ENCODE assay signal across 12 cellular contexts in the genomic region with DNA sequence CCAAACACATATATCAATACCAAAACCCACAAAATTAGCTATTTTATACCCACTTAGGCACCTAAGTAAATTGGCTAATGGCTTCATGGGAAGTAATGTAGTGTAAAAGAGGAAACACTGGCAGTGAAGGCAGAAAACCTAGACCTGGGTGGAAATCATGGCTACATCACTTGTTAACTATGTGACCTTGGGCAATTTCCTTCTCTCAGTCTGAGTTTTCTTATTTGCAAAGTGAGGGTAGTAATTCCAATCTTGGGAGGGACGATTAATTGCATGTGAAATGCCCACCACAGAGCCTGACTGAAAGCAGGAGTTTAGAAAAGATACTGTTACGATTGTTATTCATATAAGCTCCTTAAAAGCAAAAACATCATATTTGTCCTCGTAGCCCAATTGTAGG. TPM values are rescaled to one million over a fixed set of nuclear protein-coding genes. Genes with fewer than 3 reads are reported as not detected.
DNase-seq lines count a peak whose midpoint lies in the region; ATAC-seq and TF ChIP-seq lines count a peak whose summit lies in the region.
"Had no signal": no experiment of that assay in that cellular context is flagged by ENCODE, and none has a peak within 500 bp of the region (broad histone marks: within the 10 kb centered on the region; RNA-seq: fewer than 3 reads in every experiment).

No MANE protein-coding gene starts in this region.

- peaks cover 12% of the 10 kb centered on the region for H3F3A ChIP-seq in GM23338 (replicated peaks; ENCODE audit: low read depth)

- no peak for TF ChIP-seq EP300 in tibial nerve (IDR thresholded peaks at IDR 0.05)

- no peak for TF ChIP-seq CTCF in GM23338 (conservative IDR thresholded peaks at IDR 0.05; ENCODE audit: low read depth in 2 of 2)
- no peak for TF ChIP-seq CTCF in retinal pigment epithelial cell (conservative IDR thresholded peaks at IDR 0.05; ENCODE audit: low read depth, low read length)
- TF ChIP-seq CTCF in omental fat pad (IDR thresholded peaks at IDR 0.05), result no peak
- TF ChIP-seq CTCF in tibial nerve (IDR thresholded peaks at IDR 0.05), result no peak
- no peak for TF ChIP-seq CTCF in brain microvascular endothelial cell (IDR thresholded peaks at IDR 0.05; ENCODE audit: low read depth, low read length, missing control alignments)

- no peaks in the 10 kb centered on the region for H3K9me3 ChIP-seq in tibial nerve

- no peaks in the 10 kb centered on the region for H3K9me2 ChIP-seq in GM23338 (ENCODE audit: insufficient read depth)

- no peaks in the 10 kb centered on the region for H3K27me3 ChIP-seq in GM23338 (ENCODE audit: insufficient read depth)
- no peaks in the 10 kb centered on the region for H3K27me3 ChIP-seq in tibial nerve
- no peaks in the 10 kb centered on the region for H3K27me3 ChIP-seq in brain microvascular endothelial cell (replicated peaks)

- 46 to 53% methylated on average over 3 of the region's 3 CpGs for WGBS in tibial nerve, 2 donors

- in situ Hi-C loops in brain microvascular endothelial cell (cut with HindIII; ENCODE audit: low pct_ligation_motif_present, low sequenced_read_pairs), result no loop called here

- H2AFZ ChIP-seq in GM23338, result no peak overlapping the region

- H3K4me3 Mint-ChIP-seq in GM23338, result peak overlapping the region; percentile 53
- H3K4me3 Mint-ChIP-seq: T-helper 1 cell treated with Interleukin-12 subunit alpha and Interleukin-12 subunit beta and Interleukin-4 antibody, amounts not matched to agents 30 μg/mL and 1 μg/mL, for 36 hours had no signal

- peak overlapping the region; percentile 69 for H3K4me2 ChIP-seq in GM23338

- peaks cover 98% of the 10 kb centered on the region for H3K79me2 ChIP-seq in GM23338 (replicated peaks; ENCODE audit: insufficient read depth)

- H3K27me3 Mint-ChIP-seq in GM23338 (ENCODE audit: insufficient read depth, low read depth, poor library complexity), result peaks cover 7% of the 10 kb centered on the region

- peaks cover 8% of the 10 kb centered on the region for H4K20me1 ChIP-seq in GM23338 (replicated peaks; ENCODE audit: insufficient read depth)

- no peaks in the 10 kb centered on the region for H3K36me3 ChIP-seq in GM23338 (ENCODE audit: insufficient read depth)
- H3K36me3 ChIP-seq in tibial nerve, result no peaks in the 10 kb centered on the region
- peaks cover 2% of the 10 kb centered on the region for H3K36me3 ChIP-seq in brain microvascular endothelial cell (replicated peaks)

- ATAC-seq in GM23338 (no peak), omental fat pad (ENCODE audit: low FRiP score) (no peak)

- DNase-seq in GM23338 (ENCODE audit: low spot score) (no peak), OCI-M1 (lab: John Stamatoyannopoulos, UW) (peak; percentile 7), epithelial cell of prostate (ENCODE audit: low read depth, low spot score) (no peak), retinal pigment epithelial cell (ENCODE audit: low read depth) (peak; percentile 11), omental fat pad (ENCODE audit: low spot score) (no peak), tibial nerve (ENCODE audit: low spot score in 2 of 2) (no peak), brain microvascular endothelial cell (no peak)
- DNase-seq: central memory CD4-positive, alpha-beta T cell; DMS79; NCI-H1105; NCI-H774 had no signal

- H3K4me1 Mint-ChIP-seq in GM23338, result peaks cover 24% of the 10 kb centered on the region

- H3K27ac ChIP-seq in GM23338 (ENCODE audit: low read depth) (peak overlapping the region; percentile 21), epithelial cell of prostate (peak overlapping the region; percentile 64), tibial nerve (no peak overlapping the region), brain microvascular endothelial cell (no peak overlapping the region)

- peaks cover 27% of the 10 kb centered on the region; the same call in 2 of the 3 replicates for H3K36me3 Mint-ChIP-seq in GM23338 (ENCODE audit: low read depth)

- H3K27ac Mint-ChIP-seq in GM23338, result peak overlapping the region; percentile 39
- H3K27ac Mint-ChIP-seq: T-helper 1 cell treated with Interleukin-12 subunit alpha and Interleukin-12 subunit beta and Interleukin-4 antibody, amounts not matched to agents 30 μg/mL and 1 μg/mL, for 36 hours had no signal

- 0 out of 3 replicates have a peak, but pooled peaks cover 3% of the 10 kb centered on the region for H3K9me3 Mint-ChIP-seq in GM23338
- H3K9me3 Mint-ChIP-seq: T-helper 1 cell treated with Interleukin-12 subunit alpha and Interleukin-12 subunit beta and Interleukin-4 antibody, amounts not matched to agents 30 μg/mL and 1 μg/mL, for 36 hours had no signal

- no peak for TF ChIP-seq POLR2A in tibial nerve (IDR thresholded peaks at IDR 0.05)

- H3K4me1 ChIP-seq in GM23338 (ENCODE audit: insufficient read depth) (peaks cover 45% of the 10 kb centered on the region), tibial nerve (peaks cover 0 to 46% (median 7%) of the 10 kb centered on the region in 4 donors)

- H3K4me3 ChIP-seq in GM23338 (peak overlapping the region; percentile 39), retinal pigment epithelial cell (ENCODE audit: low read length) (no peak overlapping the region), tibial nerve (no peak overlapping the region), brain microvascular endothelial cell (ENCODE audit: low read depth, low read length) (no peak overlapping the region)

TF ChIP-seq in GM23338, 12 proteins besides CTCF, POLR2A, EP300 and RAD21 (continues in another document):
- TF ChIP-seq EZH2 (IDR thresholded peaks at IDR 0.05; ENCODE audit: low read depth, unreplicated experiment) (no peak), ZNF114 (CRISPR knock-in tag; IDR thresholded peaks at IDR 0.05) (no peak), NANOG (IDR thresholded peaks at IDR 0.05; ENCODE audit: borderline replicate concordance) (no peak), ZNF331 (CRISPR knock-in tag; IDR thresholded peaks at IDR 0.05; ENCODE audit: low read depth) (no peak), JUNB (IDR thresholded peaks at IDR 0.05; ENCODE audit: unreplicated experiment) (no peak), EZH2phosphoT487 (IDR thresholded peaks at IDR 0.05; ENCODE audit: unreplicated experiment) (no peak), CREB1 (CRISPR knock-in tag; IDR thresholded peaks at IDR 0.05; ENCODE audit: low read depth) (no peak), POLR2AphosphoS5 (IDR thresholded peaks at IDR 0.05; ENCODE audit: low read depth) (no peak)
- TF ChIP-seq, protein P1, sequence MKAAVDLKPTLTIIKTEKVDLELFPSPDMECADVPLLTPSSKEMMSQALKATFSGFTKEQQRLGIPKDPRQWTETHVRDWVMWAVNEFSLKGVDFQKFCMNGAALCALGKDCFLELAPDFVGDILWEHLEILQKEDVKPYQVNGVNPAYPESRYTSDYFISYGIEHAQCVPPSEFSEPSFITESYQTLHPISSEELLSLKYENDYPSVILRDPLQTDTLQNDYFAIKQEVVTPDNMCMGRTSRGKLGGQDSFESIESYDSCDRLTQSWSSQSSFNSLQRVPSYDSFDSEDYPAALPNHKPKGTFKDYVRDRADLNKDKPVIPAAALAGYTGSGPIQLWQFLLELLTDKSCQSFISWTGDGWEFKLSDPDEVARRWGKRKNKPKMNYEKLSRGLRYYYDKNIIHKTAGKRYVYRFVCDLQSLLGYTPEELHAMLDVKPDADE (IDR thresholded peaks at IDR 0.05), result no peak
- TF ChIP-seq, protein P2, sequence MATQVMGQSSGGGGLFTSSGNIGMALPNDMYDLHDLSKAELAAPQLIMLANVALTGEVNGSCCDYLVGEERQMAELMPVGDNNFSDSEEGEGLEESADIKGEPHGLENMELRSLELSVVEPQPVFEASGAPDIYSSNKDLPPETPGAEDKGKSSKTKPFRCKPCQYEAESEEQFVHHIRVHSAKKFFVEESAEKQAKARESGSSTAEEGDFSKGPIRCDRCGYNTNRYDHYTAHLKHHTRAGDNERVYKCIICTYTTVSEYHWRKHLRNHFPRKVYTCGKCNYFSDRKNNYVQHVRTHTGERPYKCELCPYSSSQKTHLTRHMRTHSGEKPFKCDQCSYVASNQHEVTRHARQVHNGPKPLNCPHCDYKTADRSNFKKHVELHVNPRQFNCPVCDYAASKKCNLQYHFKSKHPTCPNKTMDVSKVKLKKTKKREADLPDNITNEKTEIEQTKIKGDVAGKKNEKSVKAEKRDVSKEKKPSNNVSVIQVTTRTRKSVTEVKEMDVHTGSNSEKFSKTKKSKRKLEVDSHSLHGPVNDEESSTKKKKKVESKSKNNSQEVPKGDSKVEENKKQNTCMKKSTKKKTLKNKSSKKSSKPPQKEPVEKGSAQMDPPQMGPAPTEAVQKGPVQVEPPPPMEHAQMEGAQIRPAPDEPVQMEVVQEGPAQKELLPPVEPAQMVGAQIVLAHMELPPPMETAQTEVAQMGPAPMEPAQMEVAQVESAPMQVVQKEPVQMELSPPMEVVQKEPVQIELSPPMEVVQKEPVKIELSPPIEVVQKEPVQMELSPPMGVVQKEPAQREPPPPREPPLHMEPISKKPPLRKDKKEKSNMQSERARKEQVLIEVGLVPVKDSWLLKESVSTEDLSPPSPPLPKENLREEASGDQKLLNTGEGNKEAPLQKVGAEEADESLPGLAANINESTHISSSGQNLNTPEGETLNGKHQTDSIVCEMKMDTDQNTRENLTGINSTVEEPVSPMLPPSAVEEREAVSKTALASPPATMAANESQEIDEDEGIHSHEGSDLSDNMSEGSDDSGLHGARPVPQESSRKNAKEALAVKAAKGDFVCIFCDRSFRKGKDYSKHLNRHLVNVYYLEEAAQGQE (IDR thresholded peaks at IDR 0.05; ENCODE audit: unreplicated experiment), result no peak

RNA-seq across cellular contexts. Expression of a gene that starts 6.1 kb away (rescaled TPM):
- total RNA-seq in GM23338 (2014; rRNA removed; shearing (Covaris generic)), result 27.2 and 32.7 TPM in 2 replicates
- 12.1 and 13.3 TPM in 2 replicates for polyA plus RNA-seq in GM23338 (2016; fragmentation: Nextera tagmentation; extraction: Ambion mirVana)
- total RNA-seq in omental fat pad (10 to 100 TPM; 12.4 to 18.9 (median 16.1) TPM), tibial nerve (10 to 100 TPM; 24.3 to 45.0 (median 32.0) TPM)

RNA-seq across cellular contexts. Expression of a gene that starts 52.5 kb away (rescaled TPM):
- 27.7 and 31.5 TPM in 2 replicates for total RNA-seq in GM23338 (2014; rRNA removed; shearing (Covaris generic))
- polyA plus RNA-seq in GM23338 (2016; fragmentation: Nextera tagmentation; extraction: Ambion mirVana), result 20.5 and 22.4 TPM in 2 replicates
- total RNA-seq in omental fat pad, result 10 to 100 TPM; 17.6 to 23.2 (median 18.7) TPM
- 10 to 100 TPM; 16.3 to 35.1 (median 23.7) TPM for total RNA-seq in tibial nerve

Comparison
In these comparisons a context has a peak if more than half of its experiments do, and no peak if none do; other contexts are left out.
1. DNase-seq: peak in OCI-M1 (single experiment) and retinal pigment epithelial cell (single experiment); none in GM23338 (single experiment), epithelial cell of prostate (single experiment), omental fat pad (single experiment), tibial nerve (0 of 2) and brain microvascular endothelial cell (single experiment).
2. H3K27ac ChIP-seq: peak in GM23338 (single experiment) and epithelial cell of prostate (single experiment); none in tibial nerve (0 of 4) and brain microvascular endothelial cell (single experiment).